Comparison of ENCODE assay signal across 26 cellular contexts in genomic region chr11:64063741-64064140, GRCh38. TPM values are rescaled to one million over a fixed set of nuclear protein-coding genes. Genes with fewer than 3 reads are reported as not detected.
DNase-seq lines count a peak whose midpoint lies in the region; ATAC-seq and TF ChIP-seq lines count a peak whose summit lies in the region.
"Had no signal": no experiment of that assay in that cellular context is flagged by ENCODE, and none has a peak within 500 bp of the region (broad histone marks: within the 10 kb centered on the region; RNA-seq: fewer than 3 reads in every experiment).

No MANE protein-coding gene starts in this region.

- no peaks in the 10 kb centered on the region for H3K36me3 Mint-ChIP-seq in brain

- H3K4me1 Mint-ChIP-seq in brain, result peaks cover 86% of the 10 kb centered on the region

- H3K27ac Mint-ChIP-seq in brain, result peak overlapping the region; percentile 53 to 96 (median 87)
- H3K27ac Mint-ChIP-seq: CD4-positive, CD25-positive, alpha-beta regulatory T cell had no signal

- peak overlapping the region; percentile 53 for H3K27ac ChIP-seq in substantia nigra (ENCODE audit: low read depth, low read length, poor library complexity, severe bottlenecking)
- H3K27ac ChIP-seq: BLaER1, KMS-11, RWPE1 had no signal

- peaks cover 6% of the 10 kb centered on the region for H3K27me3 Mint-ChIP-seq in brain

- H3K9me3 Mint-ChIP-seq in brain, result peaks cover 0 to 2% (median 0%) of the 10 kb centered on the region in 5 experiments
- H3K9me3 Mint-ChIP-seq: CD4-positive, CD25-positive, alpha-beta regulatory T cell had no signal

- no peak for TF ChIP-seq CTCF in brain (conservative IDR thresholded peaks at IDR 0.05)

- no peak for ATAC-seq in GM19395 (IDR thresholded peaks at IDR 0.05; ENCODE audit: unreplicated experiment)
- ATAC-seq: HCT116, Panc1 had no signal

- H3K4me3 Mint-ChIP-seq in brain, result peak overlapping the region in 3 of 5 experiments; percentile 27 to 50 (median 41)
- H3K4me3 Mint-ChIP-seq: CD4-positive, CD25-positive, alpha-beta regulatory T cell had no signal

- peak; percentile 40 for DNase-seq in G401 (ENCODE audit: low spot score)
- DNase-seq in head of caudate nucleus, result peak in 23 of 42 donors; percentile 34 to 81 (median 55)
- DNase-seq in substantia nigra (lab: John Stamatoyannopoulos, UW), result no peak
- no peak for DNase-seq in hippocampal formation (lab: John Stamatoyannopoulos, UW)
- DNase-seq in ecto neural progenitor cell (ENCODE audit: low spot score), result no peak
- DNase-seq: CD4-positive, CD25-positive, alpha-beta regulatory T cell; DMS53; IMR-90; NCI-H1048; NCI-H1436; NCI-H187; NCI-H2081 treated with DMSO at 0.1 percent for 48 hours; NCI-H226; NCI-H510A; NCI-H69; SHP77 had no signal

- in situ Hi-C loops in G401 (cut with HindIII; ENCODE audit: low sequenced_read_pairs), result no loop called here

- intact Hi-C loops in head of caudate nucleus (cut with DNase I), result no loop called here

RNA-seq across cellular contexts. Expression of gene FLRT1, which starts 28.0 kb away (rescaled TPM):
- total RNA-seq in G401 (2014; rRNA removed; shearing (Covaris generic)), result not detected in 2 replicates
- polyA plus RNA-seq in brain (ENCODE audit: insufficient read depth, low read depth, low replicate concordance), result 27.0 TPM
- total RNA-seq: CD4-positive, CD25-positive, alpha-beta regulatory T cell; Daoy; OCI-LY7; SK-MEL-5 had no signal

Comparison
In these comparisons a context has a peak if more than half of its experiments do, and no peak if none do; other contexts are left out.
1. DNase-seq: peak in G401 (single experiment) and head of caudate nucleus (23 of 42); none in substantia nigra (0 of 49), hippocampal formation (0 of 2) and ecto neural progenitor cell (single experiment).